Comparison of ENCODE assay signal across 1 cellular context in the genomic region with DNA sequence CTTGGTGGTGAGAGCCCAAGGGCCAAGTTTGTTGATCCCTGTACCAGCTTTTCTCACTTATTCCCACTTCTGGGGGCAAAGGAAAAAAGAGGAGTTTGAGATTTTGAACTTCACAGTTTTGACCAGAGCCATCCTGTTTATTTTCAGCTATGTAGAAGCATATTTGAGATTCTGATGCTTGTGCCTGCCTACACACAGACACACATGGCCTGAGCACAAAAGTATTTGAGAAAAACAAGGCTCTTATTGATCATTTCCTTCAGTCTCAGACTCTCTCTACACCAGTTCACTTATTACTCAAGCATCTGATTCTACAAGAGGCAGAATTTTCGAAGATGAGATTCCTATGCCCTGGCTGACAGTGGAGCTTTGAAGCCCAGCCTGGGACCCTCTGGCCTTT.
TF ChIP-seq lines count a peak whose summit lies in the region.

No MANE protein-coding gene starts in this region.

TF ChIP-seq in HepG2, 621 proteins besides CTCF, POLR2A, EP300 and RAD21:
- no peak for TF ChIP-seq KLF16 (CRISPR knock-in tag; IDR thresholded peaks at IDR 0.05)
- TF ChIP-seq, protein P1, sequence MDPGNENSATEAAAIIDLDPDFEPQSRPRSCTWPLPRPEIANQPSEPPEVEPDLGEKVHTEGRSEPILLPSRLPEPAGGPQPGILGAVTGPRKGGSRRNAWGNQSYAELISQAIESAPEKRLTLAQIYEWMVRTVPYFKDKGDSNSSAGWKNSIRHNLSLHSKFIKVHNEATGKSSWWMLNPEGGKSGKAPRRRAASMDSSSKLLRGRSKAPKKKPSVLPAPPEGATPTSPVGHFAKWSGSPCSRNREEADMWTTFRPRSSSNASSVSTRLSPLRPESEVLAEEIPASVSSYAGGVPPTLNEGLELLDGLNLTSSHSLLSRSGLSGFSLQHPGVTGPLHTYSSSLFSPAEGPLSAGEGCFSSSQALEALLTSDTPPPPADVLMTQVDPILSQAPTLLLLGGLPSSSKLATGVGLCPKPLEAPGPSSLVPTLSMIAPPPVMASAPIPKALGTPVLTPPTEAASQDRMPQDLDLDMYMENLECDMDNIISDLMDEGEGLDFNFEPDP (CRISPR knock-in tag; conservative IDR thresholded peaks at IDR 0.05), result no peak
- no peak for TF ChIP-seq HMGA1 (CRISPR knock-in tag; conservative IDR thresholded peaks at IDR 0.05)
- TF ChIP-seq ZNF749 (CRISPR knock-in tag; IDR thresholded peaks at IDR 0.05; ENCODE audit: borderline replicate concordance), result no peak
- TF ChIP-seq ZNF251 (CRISPR knock-in tag; IDR thresholded peaks at IDR 0.05), result no peak
- no peak for TF ChIP-seq REXO4 (CRISPR knock-in tag; IDR thresholded peaks at IDR 0.05; ENCODE audit: borderline replicate concordance)
- no peak for TF ChIP-seq PCBP1 (IDR thresholded peaks at IDR 0.05; ENCODE audit: borderline replicate concordance, low read depth, low read length)
- no peak for TF ChIP-seq ZBTB44 (CRISPR knock-in tag; IDR thresholded peaks at IDR 0.05)
- TF ChIP-seq NRL (CRISPR knock-in tag; IDR thresholded peaks at IDR 0.05; ENCODE audit: borderline replicate concordance), result no peak
- no peak for TF ChIP-seq SKI (IDR thresholded peaks at IDR 0.05; ENCODE audit: partially characterized antibody)
- TF ChIP-seq ZFP62 (CRISPR knock-in tag; IDR thresholded peaks at IDR 0.05), result no peak
- TF ChIP-seq ZNF230 (CRISPR knock-in tag; IDR thresholded peaks at IDR 0.05), result no peak
- TF ChIP-seq MYNN (CRISPR knock-in tag; IDR thresholded peaks at IDR 0.05; ENCODE audit: low read depth), result no peak
- TF ChIP-seq TOPORS (CRISPR knock-in tag; IDR thresholded peaks at IDR 0.05), result no peak
